ENCODE assay signal across 20 cellular contexts in the genomic region with DNA sequence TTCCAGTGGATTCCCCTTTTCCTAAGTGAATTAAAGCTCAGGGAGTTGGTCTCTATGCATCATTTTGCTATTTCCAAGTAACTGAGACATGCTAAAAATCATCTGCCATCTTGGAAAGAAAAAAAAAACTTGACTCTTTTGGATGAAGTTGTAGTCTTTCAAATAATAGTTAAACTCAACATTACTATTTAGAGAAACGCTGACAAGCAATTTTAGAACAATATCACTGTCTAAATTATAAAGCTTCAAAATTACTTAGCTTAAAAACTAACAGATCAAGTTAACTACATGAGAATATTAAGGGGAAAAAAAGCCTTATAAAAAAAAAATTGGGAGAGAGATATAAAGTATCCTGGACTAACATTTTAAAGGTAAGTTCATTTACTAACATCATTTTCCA.
A peak's percentile ranks its signal among the peaks of the same experiment; 100 is the strongest.
DNase-seq lines count a peak whose midpoint lies in the region; ATAC-seq, FAIRE-seq and TF ChIP-seq lines count a peak whose summit lies in the region.
"Had no signal": no experiment of that assay in that cellular context is flagged by ENCODE, and none has a peak within 500 bp of the region (broad histone marks: within the 10 kb centered on the region; RNA-seq: fewer than 3 reads in every experiment).

No MANE protein-coding gene starts in this region.

- FAIRE-seq in K562 (lab: Jason Lieb, UNC) (no peak), D721Med (lab: Jason Lieb, UNC) (no peak)
- FAIRE-seq: A549, GM12892 had no signal

- H2AFZ ChIP-seq in GM23338 (peak overlapping the region; percentile 64), K562 (ENCODE audit: low read depth, low read length) (no peak overlapping the region), neural progenitor cell (replicated peaks) (peak overlapping the region; percentile 86)

- no peak for TF ChIP-seq RAD21 in K562 (CRISPR knock-in tag; conservative IDR thresholded peaks at IDR 0.05 in 1 of 2, IDR thresholded peaks at IDR 0.05 in 1 of 2)

- TF ChIP-seq CTCF in GM23338 (conservative IDR thresholded peaks at IDR 0.05; ENCODE audit: low read depth in 2 of 2) (no peak), K562 (IDR thresholded peaks at IDR 0.05 in 2 of 3, conservative IDR thresholded peaks at IDR 0.05 in 1 of 3; ENCODE audit: insufficient read depth in 2 of 3, low read depth in 1 of 3, low read length in 3 of 3) (no peak), neural progenitor cell (IDR thresholded peaks at IDR 0.05) (no peak), Calu3 (IDR thresholded peaks at IDR 0.05; ENCODE audit: unreplicated experiment) (no peak), D721Med (IDR thresholded peaks at IDR 0.05; ENCODE audit: insufficient read depth, missing control alignments) (no peak)

- TF ChIP-seq POLR2A in K562 (conservative IDR thresholded peaks at IDR 0.05) = no peak

- H3K4me3 ChIP-seq in GM23338 (no peak overlapping the region), K562 (no peak overlapping the region), neural progenitor cell (no peak overlapping the region)
- H3K4me3 ChIP-seq: A549; BLaER1 treated with 17β-estradiol and CSF1 and Interleukin-3, amounts not matched to agents 10 nM and 100 nM had no signal

- H3K27me3 ChIP-seq in GM23338 (ENCODE audit: insufficient read depth) (no peaks in the 10 kb centered on the region), K562 (ENCODE audit: control insufficient read depth in 2 of 2, insufficient read depth in 2 of 2, low read length in 2 of 2) (no peaks in the 10 kb centered on the region; a peak in 1 of 5 replicates), neural progenitor cell (no peaks in the 10 kb centered on the region)
- H3K27me3 ChIP-seq: BLaER1 treated with 17β-estradiol and CSF1 and Interleukin-3, amounts not matched to agents 10 nM and 100 nM had no signal

- 0% methylated on average over 1 of the region's 1 CpG for WGBS in K562 (ENCODE audit: insufficient coverage, low coverage, missing lambda C conversion rate)

- H3K4me1 Mint-ChIP-seq in GM23338 (peaks cover 18% of the 10 kb centered on the region; the same call in 2 of the 3 replicates), neural progenitor cell (peaks cover 5% of the 10 kb centered on the region), Calu3 (ENCODE audit: low read depth, unreplicated experiment) (no peaks in the 10 kb centered on the region)
- H3K4me1 Mint-ChIP-seq: CD14-positive monocyte; CD8-positive, alpha-beta memory T cell had no signal

- POLR2A ChIA-PET in K562 (lab: Yijun Ruan, JAX) = no interaction called here

- H4K20me1 ChIP-seq in GM23338 (replicated peaks; ENCODE audit: insufficient read depth) = no peaks in the 10 kb centered on the region
- no peaks in the 10 kb centered on the region for H4K20me1 ChIP-seq in K562 (replicated peaks; ENCODE audit: control insufficient read depth, insufficient read depth, low read length)
- no peaks in the 10 kb centered on the region for H4K20me1 ChIP-seq in neural progenitor cell (ENCODE audit: low read depth)
- H4K20me1 ChIP-seq: BLaER1 treated with 17β-estradiol and CSF1 and Interleukin-3, amounts not matched to agents 10 nM and 100 nM had no signal

- no peak overlapping the region for H3K27ac ChIP-seq in GM23338 (ENCODE audit: low read depth)
- no peak overlapping the region for H3K27ac ChIP-seq in K562 (ENCODE audit: extremely low read depth, low read depth, low read length)
- no peak overlapping the region for H3K27ac ChIP-seq in neural progenitor cell
- H3K27ac ChIP-seq: A549; BLaER1 treated with 17β-estradiol and CSF1 and Interleukin-3, amounts not matched to agents 10 nM and 100 nM had no signal

- DNase-seq in GM23338 (ENCODE audit: low spot score) (no peak), K562 (ENCODE audit: extremely low read depth in 1 of 4, low spot score in 3 of 4) (no peak), neural progenitor cell (ENCODE audit: low spot score) (no peak), Calu3 (no peak), D721Med (ENCODE audit: insufficient read length, low spot score) (no peak)
- DNase-seq: 8988T; ACHN; AML-193; BE2C; CD4-positive, alpha-beta T cell; CD8-positive, alpha-beta memory T cell; DMS153; DND-41; H9 had no signal

- TF ChIP-seq EP300 in K562 (IDR thresholded peaks at IDR 0.05; ENCODE audit: low read length) = no peak

- H3K9me2 ChIP-seq in GM23338 (ENCODE audit: insufficient read depth) = no peaks in the 10 kb centered on the region

- BruUV-seq in K562 (replicated peaks; lab: Mats Ljungman, UMichigan) (no TSS peak), Calu3 (replicated peaks; lab: Mats Ljungman, UMichigan) (no TSS peak)

- H3K79me2 ChIP-seq in GM23338 (replicated peaks; ENCODE audit: insufficient read depth) (no peaks in the 10 kb centered on the region), K562 (ENCODE audit: control insufficient read depth, insufficient read depth, low read length) (no peaks in the 10 kb centered on the region), neural progenitor cell (ENCODE audit: low read depth) (no peaks in the 10 kb centered on the region)

- no peak overlapping the region for H3K27ac Mint-ChIP-seq in GM23338
- H3K27ac Mint-ChIP-seq in neural progenitor cell = no peak overlapping the region
- no peak overlapping the region for H3K27ac Mint-ChIP-seq in Calu3 (ENCODE audit: unreplicated experiment)
- H3K27ac Mint-ChIP-seq: CD14-positive monocyte; CD4-positive, alpha-beta T cell; CD8-positive, alpha-beta memory T cell had no signal

- no peaks in the 10 kb centered on the region; the same call in 1 of the 3 replicates for H3K9me3 Mint-ChIP-seq in GM23338
- H3K9me3 Mint-ChIP-seq in neural progenitor cell = no peaks in the 10 kb centered on the region
- H3K9me3 Mint-ChIP-seq in Calu3 (ENCODE audit: low read depth, unreplicated experiment) = no peaks in the 10 kb centered on the region
- H3K9me3 Mint-ChIP-seq: CD4-positive, alpha-beta T cell had no signal

- CTCF ChIA-PET in K562 (lab: Yijun Ruan, JAX; ENCODE audit: low intra/inter-chr PET ratio) (no interaction called here), Calu3 (lab: Charles Lee) (no interaction called here)

- no peaks in the 10 kb centered on the region for H3K9me1 ChIP-seq in K562 (ENCODE audit: control insufficient read depth, insufficient read depth, low read length)

- ATAC-seq in GM23338 (no peak), K562 (no peak), esophagus mucosa (no peak)
- ATAC-seq: A549, HCT116 had no signal

- H3K9ac ChIP-seq in K562 (ENCODE audit: insufficient read depth in 1 of 2, low read depth in 2 of 2, low read length in 2 of 2) (no peak overlapping the region), neural progenitor cell (no peak overlapping the region)
- H3K9ac ChIP-seq: BLaER1 treated with 17β-estradiol and CSF1 and Interleukin-3, amounts not matched to agents 10 nM and 100 nM had no signal

- H3F3A ChIP-seq in GM23338 (replicated peaks; ENCODE audit: low read depth) = no peaks in the 10 kb centered on the region
- no peaks in the 10 kb centered on the region for H3F3A ChIP-seq in neural progenitor cell (ENCODE audit: low read depth)

- H3K4me1 ChIP-seq in GM23338 (ENCODE audit: insufficient read depth) = peaks cover 14% of the 10 kb centered on the region
- H3K4me1 ChIP-seq in K562 (replicated peaks in 1 of 2; ENCODE audit: control insufficient read depth in 2 of 2, insufficient read depth in 2 of 2, low read length in 2 of 2) = no peaks in the 10 kb centered on the region
- peaks cover 10% of the 10 kb centered on the region for H3K4me1 ChIP-seq in neural progenitor cell
- H3K4me1 ChIP-seq: A549; BE2C; BLaER1 treated with 17β-estradiol and CSF1 and Interleukin-3, amounts not matched to agents 10 nM and 100 nM had no signal

- no peaks in the 10 kb centered on the region for H3K36me3 Mint-ChIP-seq in GM23338 (ENCODE audit: low read depth)
- no peaks in the 10 kb centered on the region for H3K36me3 Mint-ChIP-seq in neural progenitor cell
- H3K36me3 Mint-ChIP-seq in Calu3 (ENCODE audit: insufficient read depth, unreplicated experiment) = no peaks in the 10 kb centered on the region
- H3K36me3 Mint-ChIP-seq: CD14-positive monocyte; CD8-positive, alpha-beta memory T cell had no signal

- H3K27me3 Mint-ChIP-seq in GM23338 (ENCODE audit: insufficient read depth, low read depth, poor library complexity) (no peaks in the 10 kb centered on the region), neural progenitor cell (ENCODE audit: insufficient read depth, low read depth) (peaks cover 1% of the 10 kb centered on the region), Calu3 (ENCODE audit: unreplicated experiment) (no peaks in the 10 kb centered on the region)

- intact Hi-C loops in K562 (cut with micrococcal nuclease) (no loop called here), Calu3 (cut with micrococcal nuclease; ENCODE audit: unreplicated experiment) (no loop called here)

- H3K4me3 Mint-ChIP-seq in GM23338 = no peak overlapping the region
- no peak overlapping the region for H3K4me3 Mint-ChIP-seq in neural progenitor cell
- no peak overlapping the region for H3K4me3 Mint-ChIP-seq in Calu3 (ENCODE audit: low read depth, unreplicated experiment)
- H3K4me3 Mint-ChIP-seq: CD14-positive monocyte; CD4-positive, alpha-beta T cell; CD8-positive, alpha-beta memory T cell; H9 had no signal

- H3K36me3 ChIP-seq in GM23338 (ENCODE audit: insufficient read depth) (no peaks in the 10 kb centered on the region), K562 (ENCODE audit: control insufficient read depth, insufficient read depth, low read length) (no peaks in the 10 kb centered on the region), neural progenitor cell (no peaks in the 10 kb centered on the region)
- H3K36me3 ChIP-seq: BE2C; BLaER1 treated with 17β-estradiol and CSF1 and Interleukin-3, amounts not matched to agents 10 nM and 100 nM had no signal

- H3K9me3 ChIP-seq in K562 (replicated peaks; ENCODE audit: control insufficient read depth, insufficient read depth, low read depth, low read length) (no peaks in the 10 kb centered on the region), neural progenitor cell (ENCODE audit: low read depth) (no peaks in the 10 kb centered on the region)
- H3K9me3 ChIP-seq: A549, BE2C had no signal

- in situ Hi-C loops in K562 (cut with MboI) = no loop called here

- no peak overlapping the region for H3K4me2 ChIP-seq in GM23338
- H3K4me2 ChIP-seq in K562 (ENCODE audit: insufficient read depth, low read length) = no peak overlapping the region
- no peak overlapping the region for H3K4me2 ChIP-seq in neural progenitor cell
- H3K4me2 ChIP-seq: A549; BLaER1 treated with 17β-estradiol and CSF1 and Interleukin-3, amounts not matched to agents 10 nM and 100 nM had no signal

TF ChIP-seq in GM23338, 12 proteins besides CTCF, POLR2A, EP300 and RAD21 (continues in another document):
- TF ChIP-seq CREB1 (CRISPR knock-in tag; IDR thresholded peaks at IDR 0.05; ENCODE audit: low read depth) = no peak

TF ChIP-seq in K562, 482 proteins besides CTCF, POLR2A, EP300 and RAD21 (continues in another document):
- peak; percentile 32; the same call in 1 of the 2 replicates for TF ChIP-seq C11orf30 (IDR thresholded peaks at IDR 0.05; ENCODE audit: low read depth)
- no peak for TF ChIP-seq RBM39 (optimal IDR thresholded peaks at IDR 0.05; ENCODE audit: low read depth, low read length)
